ENCODE assay signal across 1 cellular context in the genomic region with DNA sequence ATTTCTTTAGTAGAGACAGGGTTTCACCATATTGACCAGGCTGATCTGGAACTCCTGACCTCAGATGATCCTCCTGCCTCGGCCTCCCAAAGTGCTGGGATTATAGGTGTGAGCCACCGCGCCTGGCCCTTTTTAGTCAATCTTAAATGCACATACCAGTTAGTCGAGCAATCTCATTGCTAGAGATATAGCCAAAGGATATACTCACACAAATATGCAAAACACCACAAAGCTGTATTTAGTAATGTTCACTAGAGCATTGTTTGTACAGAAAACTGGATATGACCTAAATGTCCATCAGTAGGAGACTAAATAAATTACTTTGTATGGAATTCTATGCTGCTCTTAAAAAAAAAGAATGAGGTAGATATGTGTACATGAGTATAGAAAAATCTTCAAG.
TF ChIP-seq lines count a peak whose summit lies in the region.

No MANE protein-coding gene starts in this region.

TF ChIP-seq in GM23338, 12 proteins besides CTCF, POLR2A, EP300 and RAD21:
- no peak for TF ChIP-seq ZNF331 (CRISPR knock-in tag; IDR thresholded peaks at IDR 0.05; ENCODE audit: low read depth)
- TF ChIP-seq, protein P1, sequence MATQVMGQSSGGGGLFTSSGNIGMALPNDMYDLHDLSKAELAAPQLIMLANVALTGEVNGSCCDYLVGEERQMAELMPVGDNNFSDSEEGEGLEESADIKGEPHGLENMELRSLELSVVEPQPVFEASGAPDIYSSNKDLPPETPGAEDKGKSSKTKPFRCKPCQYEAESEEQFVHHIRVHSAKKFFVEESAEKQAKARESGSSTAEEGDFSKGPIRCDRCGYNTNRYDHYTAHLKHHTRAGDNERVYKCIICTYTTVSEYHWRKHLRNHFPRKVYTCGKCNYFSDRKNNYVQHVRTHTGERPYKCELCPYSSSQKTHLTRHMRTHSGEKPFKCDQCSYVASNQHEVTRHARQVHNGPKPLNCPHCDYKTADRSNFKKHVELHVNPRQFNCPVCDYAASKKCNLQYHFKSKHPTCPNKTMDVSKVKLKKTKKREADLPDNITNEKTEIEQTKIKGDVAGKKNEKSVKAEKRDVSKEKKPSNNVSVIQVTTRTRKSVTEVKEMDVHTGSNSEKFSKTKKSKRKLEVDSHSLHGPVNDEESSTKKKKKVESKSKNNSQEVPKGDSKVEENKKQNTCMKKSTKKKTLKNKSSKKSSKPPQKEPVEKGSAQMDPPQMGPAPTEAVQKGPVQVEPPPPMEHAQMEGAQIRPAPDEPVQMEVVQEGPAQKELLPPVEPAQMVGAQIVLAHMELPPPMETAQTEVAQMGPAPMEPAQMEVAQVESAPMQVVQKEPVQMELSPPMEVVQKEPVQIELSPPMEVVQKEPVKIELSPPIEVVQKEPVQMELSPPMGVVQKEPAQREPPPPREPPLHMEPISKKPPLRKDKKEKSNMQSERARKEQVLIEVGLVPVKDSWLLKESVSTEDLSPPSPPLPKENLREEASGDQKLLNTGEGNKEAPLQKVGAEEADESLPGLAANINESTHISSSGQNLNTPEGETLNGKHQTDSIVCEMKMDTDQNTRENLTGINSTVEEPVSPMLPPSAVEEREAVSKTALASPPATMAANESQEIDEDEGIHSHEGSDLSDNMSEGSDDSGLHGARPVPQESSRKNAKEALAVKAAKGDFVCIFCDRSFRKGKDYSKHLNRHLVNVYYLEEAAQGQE (IDR thresholded peaks at IDR 0.05; ENCODE audit: unreplicated experiment): no peak
- TF ChIP-seq, protein P2, sequence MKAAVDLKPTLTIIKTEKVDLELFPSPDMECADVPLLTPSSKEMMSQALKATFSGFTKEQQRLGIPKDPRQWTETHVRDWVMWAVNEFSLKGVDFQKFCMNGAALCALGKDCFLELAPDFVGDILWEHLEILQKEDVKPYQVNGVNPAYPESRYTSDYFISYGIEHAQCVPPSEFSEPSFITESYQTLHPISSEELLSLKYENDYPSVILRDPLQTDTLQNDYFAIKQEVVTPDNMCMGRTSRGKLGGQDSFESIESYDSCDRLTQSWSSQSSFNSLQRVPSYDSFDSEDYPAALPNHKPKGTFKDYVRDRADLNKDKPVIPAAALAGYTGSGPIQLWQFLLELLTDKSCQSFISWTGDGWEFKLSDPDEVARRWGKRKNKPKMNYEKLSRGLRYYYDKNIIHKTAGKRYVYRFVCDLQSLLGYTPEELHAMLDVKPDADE (IDR thresholded peaks at IDR 0.05): no peak
- TF ChIP-seq JUNB (IDR thresholded peaks at IDR 0.05; ENCODE audit: unreplicated experiment): no peak
- no peak for TF ChIP-seq EZH2phosphoT487 (IDR thresholded peaks at IDR 0.05; ENCODE audit: unreplicated experiment)
- no peak for TF ChIP-seq STAT1 (IDR thresholded peaks at IDR 0.05; ENCODE audit: unreplicated experiment)
- TF ChIP-seq POLR2AphosphoS5 (IDR thresholded peaks at IDR 0.05; ENCODE audit: low read depth): no peak
- TF ChIP-seq ZNF114 (CRISPR knock-in tag; IDR thresholded peaks at IDR 0.05): no peak
- no peak for TF ChIP-seq CREB1 (CRISPR knock-in tag; IDR thresholded peaks at IDR 0.05; ENCODE audit: low read depth)
- TF ChIP-seq NANOG (IDR thresholded peaks at IDR 0.05; ENCODE audit: borderline replicate concordance): no peak
TF ChIP-seq in GM23338: peak in this region for 0.
